Comparison of ENCODE assay signal across 1 cellular context in genomic region chr3:12841085-12841969, GRCh38.
TF ChIP-seq lines count a peak whose summit lies in the region.

Gene RPL32 (minus strand): TSS chr3:12841565. CDS start chr3:12840237, 1,328 bp downstream.

TF ChIP-seq in K562, 482 proteins besides CTCF, POLR2A, EP300 and RAD21 (continued from another document and continues in another):
- TF ChIP-seq MGA (IDR thresholded peaks at IDR 0.05) (peak; percentile 22; the same call in 1 of the 2 replicates), FOXJ2 (tag; IDR thresholded peaks at IDR 0.05) (no peak; the same call in 1 of the 2 replicates), PHB (CRISPR knock-in tag; IDR thresholded peaks at IDR 0.05) (no peak), OTX1 (CRISPR knock-in tag; IDR thresholded peaks at IDR 0.05) (no peak), ZNF274 (IDR thresholded peaks at IDR 0.05; ENCODE audit: borderline replicate concordance, low read depth, low read length) (no peak), E2F3 (CRISPR knock-in tag; IDR thresholded peaks at IDR 0.05) (no peak), RREB1 (CRISPR knock-in tag; IDR thresholded peaks at IDR 0.05) (no peak), ZC3H4 (CRISPR knock-in tag; IDR thresholded peaks at IDR 0.05; ENCODE audit: borderline replicate concordance) (no peak), FOXA1 (IDR thresholded peaks at IDR 0.05; ENCODE audit: borderline replicate concordance) (no peak), SRF (CRISPR knock-in tag; IDR thresholded peaks at IDR 0.05) (peak; percentile 85 to 97), HDAC2 (IDR thresholded peaks at IDR 0.05) (peak; percentile 43; the same call in 1 of the 2 replicates), ETV5 (CRISPR knock-in tag; IDR thresholded peaks at IDR 0.05; ENCODE audit: low read depth) (peak; percentile 95), HBP1 (CRISPR knock-in tag; IDR thresholded peaks at IDR 0.05) (no peak), KAT7 (CRISPR knock-in tag; IDR thresholded peaks at IDR 0.05; ENCODE audit: borderline replicate concordance) (peak; percentile 99; the same call in 1 of the 2 replicates), NR3C1 (CRISPR knock-in tag; IDR thresholded peaks at IDR 0.05) (no peak), ZNF77 (CRISPR knock-in tag; IDR thresholded peaks at IDR 0.05) (no peak), ZBTB17 (CRISPR knock-in tag; IDR thresholded peaks at IDR 0.05) (no peak; the same call in 1 of the 2 replicates), STAT5A (IDR thresholded peaks at IDR 0.05; ENCODE audit: borderline replicate concordance, low read length) (peak; percentile 25; the same call in 1 of the 2 replicates), MED1 (CRISPR knock-in tag; IDR thresholded peaks at IDR 0.05; ENCODE audit: borderline replicate concordance) (no peak), NCOA2 (IDR thresholded peaks at IDR 0.05; ENCODE audit: partially characterized antibody in 2 of 2) (no peak), MAFK (IDR thresholded peaks at IDR 0.05; ENCODE audit: low read length) (no peak), ZNF586 (CRISPR knock-in tag; conservative IDR thresholded peaks at IDR 0.05) (no peak), SRSF3 (IDR thresholded peaks at IDR 0.05; ENCODE audit: insufficient read depth, low read length) (peak; percentile 96), ZNF324 (CRISPR knock-in tag; IDR thresholded peaks at IDR 0.05) (no peak), TEAD2 (tag; IDR thresholded peaks at IDR 0.05) (peak; percentile 92), KAT2B (IDR thresholded peaks at IDR 0.05; ENCODE audit: low read depth, low read length) (peak; percentile 80)
- TF ChIP-seq, protein P1, sequence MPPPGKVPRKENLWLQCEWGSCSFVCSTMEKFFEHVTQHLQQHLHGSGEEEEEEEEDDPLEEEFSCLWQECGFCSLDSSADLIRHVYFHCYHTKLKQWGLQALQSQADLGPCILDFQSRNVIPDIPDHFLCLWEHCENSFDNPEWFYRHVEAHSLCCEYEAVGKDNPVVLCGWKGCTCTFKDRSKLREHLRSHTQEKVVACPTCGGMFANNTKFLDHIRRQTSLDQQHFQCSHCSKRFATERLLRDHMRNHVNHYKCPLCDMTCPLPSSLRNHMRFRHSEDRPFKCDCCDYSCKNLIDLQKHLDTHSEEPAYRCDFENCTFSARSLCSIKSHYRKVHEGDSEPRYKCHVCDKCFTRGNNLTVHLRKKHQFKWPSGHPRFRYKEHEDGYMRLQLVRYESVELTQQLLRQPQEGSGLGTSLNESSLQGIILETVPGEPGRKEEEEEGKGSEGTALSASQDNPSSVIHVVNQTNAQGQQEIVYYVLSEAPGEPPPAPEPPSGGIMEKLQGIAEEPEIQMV (tag; conservative IDR thresholded peaks at IDR 0.05; ENCODE audit: low read depth) = no peak
- TF ChIP-seq, protein P2, sequence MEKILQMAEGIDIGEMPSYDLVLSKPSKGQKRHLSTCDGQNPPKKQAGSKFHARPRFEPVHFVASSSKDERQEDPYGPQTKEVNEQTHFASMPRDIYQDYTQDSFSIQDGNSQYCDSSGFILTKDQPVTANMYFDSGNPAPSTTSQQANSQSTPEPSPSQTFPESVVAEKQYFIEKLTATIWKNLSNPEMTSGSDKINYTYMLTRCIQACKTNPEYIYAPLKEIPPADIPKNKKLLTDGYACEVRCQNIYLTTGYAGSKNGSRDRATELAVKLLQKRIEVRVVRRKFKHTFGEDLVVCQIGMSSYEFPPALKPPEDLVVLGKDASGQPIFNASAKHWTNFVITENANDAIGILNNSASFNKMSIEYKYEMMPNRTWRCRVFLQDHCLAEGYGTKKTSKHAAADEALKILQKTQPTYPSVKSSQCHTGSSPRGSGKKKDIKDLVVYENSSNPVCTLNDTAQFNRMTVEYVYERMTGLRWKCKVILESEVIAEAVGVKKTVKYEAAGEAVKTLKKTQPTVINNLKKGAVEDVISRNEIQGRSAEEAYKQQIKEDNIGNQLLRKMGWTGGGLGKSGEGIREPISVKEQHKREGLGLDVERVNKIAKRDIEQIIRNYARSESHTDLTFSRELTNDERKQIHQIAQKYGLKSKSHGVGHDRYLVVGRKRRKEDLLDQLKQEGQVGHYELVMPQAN (IDR thresholded peaks at IDR 0.05; ENCODE audit: borderline replicate concordance) = peak; percentile 93
